18 cellular contexts compared by ENCODE assay signal in genomic region chr17:38717139-38717745, GRCh38. TPM values are rescaled to one million over a fixed set of nuclear protein-coding genes. Genes with fewer than 3 reads are reported as not detected.
DNase-seq lines count a peak whose midpoint lies in the region; TF ChIP-seq lines count a peak whose summit lies in the region.
"Had no signal": no experiment of that assay in that cellular context is flagged by ENCODE, and none has a peak within 500 bp of the region (broad histone marks: within the 10 kb centered on the region; RNA-seq: fewer than 3 reads in every experiment).

No MANE protein-coding gene starts in this region.

- peaks cover 34 to 69% of the 10 kb centered on the region in 2 donors for H3K36me3 Mint-ChIP-seq in CD4-positive, alpha-beta memory T cell
- H3K36me3 Mint-ChIP-seq in activated T-helper 1 cell treated with anti-CD3 and anti-CD28 coated beads, Interleukin-12 subunit alpha, Interleukin-12 subunit beta, Interleukin-2, Interleukin-4 antibody, amounts not matched to agents 30 ng/mL and 10 ng/mL and 1 ng/mL, durations not matched to agents 14 hours and 24 hours and 36 hours (ENCODE audit: low read depth) = peaks cover 48% of the 10 kb centered on the region

- H3K4me3 Mint-ChIP-seq in CD4-positive, alpha-beta memory T cell = no peak overlapping the region
- H3K4me3 Mint-ChIP-seq in activated T-helper 1 cell treated with anti-CD3 and anti-CD28 coated beads, Interleukin-12 subunit alpha, Interleukin-12 subunit beta, Interleukin-2, Interleukin-4 antibody, amounts not matched to agents 30 ng/mL and 10 ng/mL and 1 ng/mL, durations not matched to agents 14 hours and 24 hours and 36 hours = no peak overlapping the region
- H3K4me3 Mint-ChIP-seq: HFFc6; nephron progenitor cell; stimulated activated naive CD8-positive, alpha-beta T cell treated with anti-CD3 and anti-CD28 coated beads, Interleukin-15, Interleukin-2, amounts not matched to agents 100 ng/mL and 50 ng/mL, for 24 hours; T-helper 1 cell treated with Interleukin-12 subunit alpha and Interleukin-12 subunit beta and Interleukin-4 antibody, amounts not matched to agents 30 μg/mL and 1 μg/mL, for 36 hours had no signal

- no peaks in the 10 kb centered on the region for H3K27me3 Mint-ChIP-seq in CD4-positive, alpha-beta memory T cell
- no peaks in the 10 kb centered on the region for H3K27me3 Mint-ChIP-seq in activated T-helper 1 cell treated with anti-CD3 and anti-CD28 coated beads, Interleukin-12 subunit alpha, Interleukin-12 subunit beta, Interleukin-2, Interleukin-4 antibody, amounts not matched to agents 30 ng/mL and 10 ng/mL and 1 ng/mL, durations not matched to agents 14 hours and 24 hours and 36 hours (ENCODE audit: insufficient read depth)
- H3K27me3 Mint-ChIP-seq: stimulated activated naive CD8-positive, alpha-beta T cell treated with anti-CD3 and anti-CD28 coated beads, Interleukin-15, Interleukin-2, amounts not matched to agents 100 ng/mL and 50 ng/mL, for 24 hours had no signal

- H3K27ac ChIP-seq in 22Rv1 = peak overlapping the region; percentile 82
- H3K27ac ChIP-seq in CD4-positive, alpha-beta memory T cell (ENCODE audit: low read depth, low read length) = no peak overlapping the region
- H3K27ac ChIP-seq: PC-9, tibial nerve had no signal

- H3K4me3 ChIP-seq in CD4-positive, alpha-beta memory T cell (ENCODE audit: low read length in 2 of 2) = no peak overlapping the region
- H3K4me3 ChIP-seq in BE2C (ENCODE audit: low read depth, low read length) = no peak overlapping the region
- H3K4me3 ChIP-seq: PC-9, tibial nerve had no signal

- peak overlapping the region in 6 of 7 donors; percentile 12 to 70 (median 38) for H3K27ac Mint-ChIP-seq in CD4-positive, alpha-beta memory T cell
- peak overlapping the region; percentile 79 for H3K27ac Mint-ChIP-seq in activated T-helper 1 cell treated with anti-CD3 and anti-CD28 coated beads, Interleukin-12 subunit alpha, Interleukin-12 subunit beta, Interleukin-2, Interleukin-4 antibody, amounts not matched to agents 30 ng/mL and 10 ng/mL and 1 ng/mL, durations not matched to agents 14 hours and 24 hours and 36 hours
- H3K27ac Mint-ChIP-seq: HFFc6; nephron progenitor cell; stimulated activated naive CD8-positive, alpha-beta T cell treated with anti-CD3 and anti-CD28 coated beads, Interleukin-15, Interleukin-2, amounts not matched to agents 100 ng/mL and 50 ng/mL, for 24 hours; T-helper 1 cell treated with Interleukin-12 subunit alpha and Interleukin-12 subunit beta and Interleukin-4 antibody, amounts not matched to agents 30 μg/mL and 1 μg/mL, for 36 hours had no signal

- H3K4me1 Mint-ChIP-seq in CD4-positive, alpha-beta memory T cell = peaks cover 9 to 42% (median 13%) of the 10 kb centered on the region in 4 donors
- H3K4me1 Mint-ChIP-seq in activated T-helper 1 cell treated with anti-CD3 and anti-CD28 coated beads, Interleukin-12 subunit alpha, Interleukin-12 subunit beta, Interleukin-2, Interleukin-4 antibody, amounts not matched to agents 30 ng/mL and 10 ng/mL and 1 ng/mL, durations not matched to agents 14 hours and 24 hours and 36 hours (ENCODE audit: low read depth) = peaks cover 32% of the 10 kb centered on the region

- POLR2A ChIA-PET in CD4-positive, alpha-beta memory T cell (lab: Charles Lee; ENCODE audit: partially characterized antibody) = interaction anchor here (1.2 to 15.9 kb wide), 4 partner anchors 10 to 13 kb away, joined by 6 to 588 read pairs (median 45); partner anchors contain the start of genes CISD3 and MLLT6

- peaks cover 13% of the 10 kb centered on the region for H3K4me1 ChIP-seq in CD4-positive, alpha-beta memory T cell (ENCODE audit: insufficient read depth, low read length)
- H3K4me1 ChIP-seq in BE2C = peaks cover 8% of the 10 kb centered on the region

- no peaks in the 10 kb centered on the region for H3K9me3 ChIP-seq in CD4-positive, alpha-beta memory T cell (ENCODE audit: control insufficient read depth in 1 of 2, low read length in 2 of 2)
- no peaks in the 10 kb centered on the region for H3K9me3 ChIP-seq in BE2C
- H3K9me3 ChIP-seq: tibial nerve had no signal

- TF ChIP-seq CTCF in 22Rv1 (IDR thresholded peaks at IDR 0.05) = no peak
- TF ChIP-seq CTCF in BE2C (IDR thresholded peaks at IDR 0.05; ENCODE audit: low read depth, low read length) = no peak

- CTCF ChIA-PET in CD4-positive, alpha-beta memory T cell (lab: Charles Lee; ENCODE audit: partially characterized antibody) = interaction anchor here (2.1 to 2.2 kb wide), 2 partner anchors 11 to 18 kb away, joined by 7 to 8 read pairs; no protein-coding TSS in a partner anchor

- peaks cover 78% of the 10 kb centered on the region for H3K36me3 ChIP-seq in CD4-positive, alpha-beta memory T cell (ENCODE audit: insufficient read depth, low read length)
- peaks cover 63% of the 10 kb centered on the region for H3K36me3 ChIP-seq in BE2C

- no peak for DNase-seq in CD4-positive, alpha-beta memory T cell
- no peak for DNase-seq in activated T-helper 1 cell treated with anti-CD3 and anti-CD28 coated beads, Interleukin-12 subunit alpha, Interleukin-12 subunit beta, Interleukin-2, Interleukin-4 antibody, amounts not matched to agents 30 ng/mL and 10 ng/mL and 1 ng/mL, durations not matched to agents 14 hours and 24 hours and 36 hours (ENCODE audit: low spot score)
- DNase-seq in mucosa of gallbladder (ENCODE audit: low spot score) = no peak
- DNase-seq in BE2C = no peak
- DNase-seq: activated gamma-delta T cell; COR-L47; effector memory CD4-positive, alpha-beta T cell; HFFc6; mesenchymal stem cell; NCI-H1436; NCI-H82; nephron progenitor cell; PC-9; stimulated activated CD4-positive, alpha-beta T cell treated with anti-CD3 and anti-CD28 coated beads, Interleukin-2, amount 100 ng/mL, for 24 hours had no signal

- intact Hi-C loops in CD4-positive, alpha-beta memory T cell (cut with micrococcal nuclease) = no loop called here
- intact Hi-C loops in activated T-helper 1 cell treated with anti-CD3 and anti-CD28 coated beads, Interleukin-12 subunit alpha, Interleukin-12 subunit beta, Interleukin-2, Interleukin-4 antibody, amounts not matched to agents 30 ng/mL and 10 ng/mL and 1 ng/mL, durations not matched to agents 14 hours and 24 hours and 36 hours (cut with micrococcal nuclease) = no loop called here

- no peaks in the 10 kb centered on the region for H3K9me3 Mint-ChIP-seq in CD4-positive, alpha-beta memory T cell
- H3K9me3 Mint-ChIP-seq in activated T-helper 1 cell treated with anti-CD3 and anti-CD28 coated beads, Interleukin-12 subunit alpha, Interleukin-12 subunit beta, Interleukin-2, Interleukin-4 antibody, amounts not matched to agents 30 ng/mL and 10 ng/mL and 1 ng/mL, durations not matched to agents 14 hours and 24 hours and 36 hours = no peaks in the 10 kb centered on the region
- H3K9me3 Mint-ChIP-seq: HFFc6; nephron progenitor cell; stimulated activated naive CD8-positive, alpha-beta T cell treated with anti-CD3 and anti-CD28 coated beads, Interleukin-15, Interleukin-2, amounts not matched to agents 100 ng/mL and 50 ng/mL, for 24 hours; T-helper 1 cell treated with Interleukin-12 subunit alpha and Interleukin-12 subunit beta and Interleukin-4 antibody, amounts not matched to agents 30 μg/mL and 1 μg/mL, for 36 hours had no signal

- H3K27me3 ChIP-seq in CD4-positive, alpha-beta memory T cell (ENCODE audit: insufficient read depth, low read length) = no peaks in the 10 kb centered on the region
- no peaks in the 10 kb centered on the region for H3K27me3 ChIP-seq in BE2C
- H3K27me3 ChIP-seq: tibial nerve had no signal

RNA-seq across cellular contexts. Expression of gene MLLT6, which starts 12.2 kb away (rescaled TPM):
- total RNA-seq in CD4-positive, alpha-beta memory T cell = 100 to 1,000 TPM; 493 to 505 TPM
- polyA plus RNA-seq in CD4-positive, alpha-beta memory T cell = 10 to 100 TPM in 1 of 2 donors, 1 to 10 TPM in 1; 3.0 to 14.1 TPM
- total RNA-seq in activated T-helper 1 cell treated with anti-CD3 and anti-CD28 coated beads, Interleukin-12 subunit alpha, Interleukin-12 subunit beta, Interleukin-2, Interleukin-4 antibody, amounts not matched to agents 30 ng/mL and 10 ng/mL and 1 ng/mL, durations not matched to agents 14 hours and 24 hours and 36 hours = 250 and 252 TPM in 2 replicates
- total RNA-seq in mucosa of gallbladder = 175 TPM
- 139 TPM for polyA plus RNA-seq in BE2C (2012; ENCODE audit: insufficient read depth, insufficient read length, low read depth)

RNA-seq across cellular contexts. Expression of gene CISD3, which starts 12.9 kb away (rescaled TPM):
- 10 to 100 TPM; 12.5 to 13.5 TPM for total RNA-seq in CD4-positive, alpha-beta memory T cell
- 10 to 100 TPM; 55.3 to 57.6 TPM for polyA plus RNA-seq in CD4-positive, alpha-beta memory T cell
- 39.2 and 41.4 TPM in 2 replicates for total RNA-seq in activated T-helper 1 cell treated with anti-CD3 and anti-CD28 coated beads, Interleukin-12 subunit alpha, Interleukin-12 subunit beta, Interleukin-2, Interleukin-4 antibody, amounts not matched to agents 30 ng/mL and 10 ng/mL and 1 ng/mL, durations not matched to agents 14 hours and 24 hours and 36 hours
- 51.5 TPM for total RNA-seq in mucosa of gallbladder
- polyA plus RNA-seq in BE2C (2012; ENCODE audit: insufficient read depth, insufficient read length, low read depth) = 56.3 TPM

RNA-seq across cellular contexts. Expression of gene PCGF2, which starts 30.9 kb away (rescaled TPM):
- not detected for total RNA-seq in CD4-positive, alpha-beta memory T cell
- polyA plus RNA-seq in CD4-positive, alpha-beta memory T cell = not detected
- total RNA-seq in activated T-helper 1 cell treated with anti-CD3 and anti-CD28 coated beads, Interleukin-12 subunit alpha, Interleukin-12 subunit beta, Interleukin-2, Interleukin-4 antibody, amounts not matched to agents 30 ng/mL and 10 ng/mL and 1 ng/mL, durations not matched to agents 14 hours and 24 hours and 36 hours = 3.7 and 4.6 TPM in 2 replicates
- 52.3 TPM for total RNA-seq in mucosa of gallbladder
- 232 TPM for polyA plus RNA-seq in BE2C (2012; ENCODE audit: insufficient read depth, insufficient read length, low read depth)

RNA-seq across cellular contexts. Expression of gene PSMB3, which starts 35.3 kb away (rescaled TPM):
- 10 to 100 TPM; 93.5 to 99.0 TPM for total RNA-seq in CD4-positive, alpha-beta memory T cell
- polyA plus RNA-seq in CD4-positive, alpha-beta memory T cell = 100 to 1,000 TPM; 391 to 517 TPM
- 349 and 366 TPM in 2 replicates for total RNA-seq in activated T-helper 1 cell treated with anti-CD3 and anti-CD28 coated beads, Interleukin-12 subunit alpha, Interleukin-12 subunit beta, Interleukin-2, Interleukin-4 antibody, amounts not matched to agents 30 ng/mL and 10 ng/mL and 1 ng/mL, durations not matched to agents 14 hours and 24 hours and 36 hours
- 119 TPM for total RNA-seq in mucosa of gallbladder
- polyA plus RNA-seq in BE2C (2012; ENCODE audit: insufficient read depth, insufficient read length, low read depth) = 471 TPM

RNA-seq across cellular contexts. Expression of gene EPOP, which starts 42.5 kb away (rescaled TPM):
- total RNA-seq in CD4-positive, alpha-beta memory T cell = under 1 TPM; 0.09 to 0.25 TPM
- polyA plus RNA-seq in CD4-positive, alpha-beta memory T cell = not detected
- 56.5 and 58.8 TPM in 2 replicates for total RNA-seq in activated T-helper 1 cell treated with anti-CD3 and anti-CD28 coated beads, Interleukin-12 subunit alpha, Interleukin-12 subunit beta, Interleukin-2, Interleukin-4 antibody, amounts not matched to agents 30 ng/mL and 10 ng/mL and 1 ng/mL, durations not matched to agents 14 hours and 24 hours and 36 hours
- 2.8 TPM for total RNA-seq in mucosa of gallbladder
- 6.0 TPM for polyA plus RNA-seq in BE2C (2012; ENCODE audit: insufficient read depth, insufficient read length, low read depth)
